In the genomic region with DNA sequence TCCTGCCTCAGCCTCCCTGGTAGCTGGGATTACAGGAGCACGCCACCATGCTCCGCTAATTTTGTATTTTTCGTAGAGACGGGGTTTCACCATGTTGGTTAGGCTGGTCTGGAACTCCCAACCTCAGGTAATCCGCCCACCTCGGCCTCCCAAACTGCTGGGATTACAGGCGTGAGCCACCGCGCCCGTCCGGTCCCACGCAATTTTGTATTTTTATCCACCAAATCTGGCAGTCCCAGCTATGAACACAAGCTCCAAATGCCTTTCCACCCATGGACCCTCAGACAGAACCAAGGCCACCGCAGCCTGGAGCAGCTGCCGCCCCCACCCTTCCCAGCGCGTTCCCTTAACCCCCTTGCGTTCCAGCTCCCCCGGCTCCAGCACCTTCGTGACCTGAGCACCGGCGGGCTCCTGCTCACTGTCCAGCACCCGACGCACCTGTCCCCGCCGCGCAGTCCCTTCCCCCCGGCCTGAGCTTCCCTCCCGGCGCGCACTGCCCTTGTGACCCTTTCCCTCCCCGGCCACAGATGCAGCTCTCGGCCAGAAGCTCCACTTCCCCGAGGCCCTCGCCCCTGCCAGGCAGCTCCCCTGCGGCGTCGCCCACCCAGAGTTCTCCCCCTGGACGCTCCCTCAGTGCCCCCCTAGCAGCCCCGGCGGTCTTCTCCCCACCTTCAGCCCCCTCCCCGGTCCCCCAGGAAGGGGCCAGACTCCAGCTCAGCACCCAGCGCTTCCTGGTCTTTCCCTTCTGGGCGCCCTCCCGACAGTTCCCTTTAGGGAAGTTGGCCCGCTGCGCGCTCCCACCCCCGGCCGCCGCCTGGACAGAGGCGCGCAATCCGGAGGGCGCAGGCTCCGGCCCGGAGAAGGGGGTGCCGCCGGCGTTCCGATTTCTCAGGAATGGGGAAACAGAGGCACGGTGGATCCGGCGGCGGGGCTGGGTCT, we compare ENCODE assay signal across 11 cellular contexts. TPM values are rescaled to one million over a fixed set of nuclear protein-coding genes. Genes with fewer than 3 reads are reported as not detected.
DNase-seq lines count a peak whose midpoint lies in the region; ATAC-seq, FAIRE-seq and TF ChIP-seq lines count a peak whose summit lies in the region.
"Had no signal": no experiment of that assay in that cellular context is flagged by ENCODE, and none has a peak within 500 bp of the region (broad histone marks: within the 10 kb centered on the region; RNA-seq: fewer than 3 reads in every experiment).

No MANE protein-coding gene starts in this region.

- no peaks in the 10 kb centered on the region for H4K20me1 ChIP-seq in K562 (replicated peaks; ENCODE audit: control insufficient read depth, insufficient read depth, low read length)

- H2AFZ ChIP-seq in K562 (ENCODE audit: low read depth, low read length), result no peak overlapping the region

- H3K9me1 ChIP-seq in K562 (ENCODE audit: control insufficient read depth, insufficient read depth, low read length), result no peaks in the 10 kb centered on the region

- TF ChIP-seq POLR2A in K562 (conservative IDR thresholded peaks at IDR 0.05) (no peak), lower leg skin (IDR thresholded peaks at IDR 0.05) (no peak)

- no peaks in the 10 kb centered on the region; the same call in 2 of the 3 replicates for H3K79me2 ChIP-seq in K562 (ENCODE audit: control insufficient read depth, insufficient read depth, low read length)

- H3K9ac ChIP-seq in K562 (ENCODE audit: insufficient read depth in 1 of 2, low read depth in 2 of 2, low read length in 2 of 2), result no peak overlapping the region; a peak in 1 of 4 replicates

- H3K27ac Mint-ChIP-seq in activated CD4-positive, alpha-beta T cell treated with anti-CD3 and anti-CD28 coated beads, Interleukin-2, amount 10 ng/mL, durations not matched to agents 7 days and 5 days, result peak overlapping the region; percentile 78

- peaks cover 29% of the 10 kb centered on the region for H3K4me1 Mint-ChIP-seq in activated CD4-positive, alpha-beta T cell treated with anti-CD3 and anti-CD28 coated beads, Interleukin-2, amount 10 ng/mL, durations not matched to agents 7 days and 5 days

- H3K27me3 ChIP-seq in K562 (ENCODE audit: control insufficient read depth in 2 of 2, insufficient read depth in 2 of 2, low read length in 2 of 2) (peaks cover 28 to 32% of the 10 kb centered on the region in 2 experiments), tibial artery (peaks cover 0 to 50% of the 10 kb centered on the region in 2 donors)

- H3K36me3 ChIP-seq in K562 (ENCODE audit: control insufficient read depth, insufficient read depth, low read length) (no peaks in the 10 kb centered on the region), tibial artery (no peaks in the 10 kb centered on the region)

- peak overlapping the region; percentile 51 for H3K4me3 Mint-ChIP-seq in activated CD4-positive, alpha-beta T cell treated with anti-CD3 and anti-CD28 coated beads, Interleukin-2, amount 10 ng/mL, durations not matched to agents 7 days and 5 days

- no peaks in the 10 kb centered on the region for H3K9me3 ChIP-seq in K562 (replicated peaks; ENCODE audit: control insufficient read depth, insufficient read depth, low read depth, low read length)
- H3K9me3 ChIP-seq in tibial artery, result no peaks in the 10 kb centered on the region

- TF ChIP-seq RAD21 in K562 (CRISPR knock-in tag; conservative IDR thresholded peaks at IDR 0.05 in 1 of 2, IDR thresholded peaks at IDR 0.05 in 1 of 2), result no peak

- H3K27me3 Mint-ChIP-seq in activated CD4-positive, alpha-beta T cell treated with anti-CD3 and anti-CD28 coated beads, Interleukin-2, amount 10 ng/mL, durations not matched to agents 7 days and 5 days, result peaks cover 51% of the 10 kb centered on the region

- intact Hi-C loops in K562 (cut with micrococcal nuclease), result no loop called here
- intact Hi-C loops in lower leg skin (cut with DNase I; ENCODE audit: low total_unique reads), result no loop called here
- intact Hi-C loops in tibial artery (cut with DNase I; ENCODE audit: low total_unique reads), result no loop called here

- CTCF ChIA-PET in activated CD4-positive, alpha-beta T cell treated with anti-CD3 and anti-CD28 coated beads, Interleukin-2, amount 10 ng/mL, durations not matched to agents 7 days and 5 days (lab: Charles Lee), result interaction anchor here (0.6 to 1.0 kb wide), 3 partner anchors 28 to 65 kb away, joined by 3 to 4 read pairs (median 3); no protein-coding TSS in a partner anchor
- CTCF ChIA-PET in K562 (lab: Yijun Ruan, JAX; ENCODE audit: low intra/inter-chr PET ratio), result no interaction called here

- no peak for FAIRE-seq in K562 (lab: Jason Lieb, UNC)

- no peaks in the 10 kb centered on the region for H3K9me3 Mint-ChIP-seq in activated CD4-positive, alpha-beta T cell treated with anti-CD3 and anti-CD28 coated beads, Interleukin-2, amount 10 ng/mL, durations not matched to agents 7 days and 5 days

- peaks cover 2% of the 10 kb centered on the region for H3K36me3 Mint-ChIP-seq in activated CD4-positive, alpha-beta T cell treated with anti-CD3 and anti-CD28 coated beads, Interleukin-2, amount 10 ng/mL, durations not matched to agents 7 days and 5 days (ENCODE audit: low read depth)

- POLR2A ChIA-PET in activated CD4-positive, alpha-beta T cell treated with anti-CD3 and anti-CD28 coated beads, Interleukin-2, amount 10 ng/mL, durations not matched to agents 7 days and 5 days (lab: Charles Lee), result no interaction called here
- POLR2A ChIA-PET in K562 (lab: Yijun Ruan, JAX), result interaction anchor here (0.7 kb wide), 1 partner anchor 12 kb away, joined by 3 read pairs; no protein-coding TSS in a partner anchor

- DNase-seq in activated CD4-positive, alpha-beta T cell treated with anti-CD3 and anti-CD28 coated beads, Interleukin-2, amount 10 ng/mL, durations not matched to agents 7 days and 5 days, result no peak
- DNase-seq in activated CD4-positive, alpha-beta T cell treated with anti-CD3 and anti-CD28 coated beads for 4 hours, result no peak
- DNase-seq in K562 (ENCODE audit: extremely low read depth in 1 of 4, low spot score in 3 of 4) (no peak), lower leg skin (ENCODE audit: low spot score in 2 of 2) (peak in 1 of 2 donors; percentile 86), tibial artery (no peak), NCI-H510A treated with DMSO at 0.1 percent for 48 hours (lab: John Stamatoyannopoulos, UW) (no peak), SW480 (ENCODE audit: low spot score) (no peak)
- DNase-seq: dermis blood vessel endothelial cell; RPMI8226; stimulated activated CD4-positive, alpha-beta T cell treated with anti-CD3 and anti-CD28 coated beads, Interleukin-2, amount 100 ng/mL, for 24 hours had no signal

- in situ Hi-C loops in K562 (cut with MboI), result no loop called here

- ATAC-seq in K562 (no peak), HG02970 (IDR thresholded peaks at IDR 0.05; ENCODE audit: low FRiP score, unreplicated experiment) (no peak)

- H3K4me3 ChIP-seq in K562, result no peak overlapping the region
- H3K4me3 ChIP-seq in lower leg skin (ENCODE audit: low read depth, poor library complexity, severe bottlenecking), result peak overlapping the region; percentile 24
- peak overlapping the region; percentile 34 to 50 for H3K4me3 ChIP-seq in tibial artery

- H3K27ac ChIP-seq in K562 (ENCODE audit: extremely low read depth, low read depth, low read length) (no peak overlapping the region), tibial artery (no peak overlapping the region)

- H3K4me2 ChIP-seq in K562 (ENCODE audit: insufficient read depth, low read length), result no peak overlapping the region

- 25% methylated on average over 14 of the region's 64 CpGs for WGBS in K562 (ENCODE audit: insufficient coverage, low coverage, missing lambda C conversion rate)
- WGBS in lower leg skin, 2 donors, result 35 to 36% methylated on average over 52 to 59 of the region's 64 CpGs

- TF ChIP-seq CTCF in K562 (IDR thresholded peaks at IDR 0.05 in 2 of 3, conservative IDR thresholded peaks at IDR 0.05 in 1 of 3; ENCODE audit: insufficient read depth in 2 of 3, low read depth in 1 of 3, low read length in 3 of 3), result no peak
- no peak for TF ChIP-seq CTCF in lower leg skin (IDR thresholded peaks at IDR 0.05)
- TF ChIP-seq CTCF in tibial artery (IDR thresholded peaks at IDR 0.05), result no peak

- H3K4me1 ChIP-seq in K562 (replicated peaks in 1 of 2; ENCODE audit: control insufficient read depth in 2 of 2, insufficient read depth in 2 of 2, low read length in 2 of 2), result peaks cover 0 to 33% of the 10 kb centered on the region in 2 experiments; a peak in 2 of 5 replicates
- H3K4me1 ChIP-seq in tibial artery, result peaks cover 0 to 29% (median 27%) of the 10 kb centered on the region in 4 donors

- no peak for TF ChIP-seq EP300 in K562 (IDR thresholded peaks at IDR 0.05; ENCODE audit: low read length)

- BruUV-seq in K562 (replicated peaks; lab: Mats Ljungman, UMichigan), result no TSS peak

RNA-seq across cellular contexts. Expression of gene ZBED4, which starts 5.6 kb away (rescaled TPM):
- total RNA-seq in activated CD4-positive, alpha-beta T cell treated with anti-CD3 and anti-CD28 coated beads, Interleukin-2, amount 10 ng/mL, durations not matched to agents 7 days and 5 days, result 10 to 100 TPM; 20.0 to 20.8 TPM
- total RNA-seq in K562 (2011; cell fraction: chromatin; rRNA removed; ENCODE audit: low replicate concordance), result 25.1 and 25.4 TPM in 2 replicates
- 15.5 and 19.3 TPM in 2 replicates for total RNA-seq in K562 (2011; cell fraction: nucleolus; rRNA removed)
- total RNA-seq in K562 (2011; cell fraction: nucleoplasm; rRNA removed), result 18.1 and 18.4 TPM in 2 replicates
- total RNA-seq in K562 (2014; rRNA removed) (8.1 and 11.0 TPM in 2 replicates), K562 (2014; rRNA removed; fragmentation: Illumina TruSeq; extraction: Trizol) (6.3 and 6.9 TPM in 2 replicates), K562 (2015; rRNA removed; fragmentation: Illumina TruSeq; extraction: Trizol) (7.3 and 7.4 TPM in 2 replicates), K562 (2021) (16.0 and 16.8 TPM in 2 replicates), lower leg skin (10 to 100 TPM in 1 of 4 donors, 1 to 10 TPM in 3; 8.6 to 11.6 (median 9.6) TPM)
- polyA plus RNA-seq in K562 (2011; rRNA removed) (3.8 and 4.5 TPM in 2 replicates), K562 (2014; fragmentation: Illumina TruSeq; extraction: Trizol) (12.2 and 13.2 TPM in 2 replicates), K562 (2014; fragmentation: Nextera tagmentation; extraction: Ambion mirVana) (1 to 10 TPM; 1.5 to 1.6 TPM), K562 (2014; rRNA removed) (7.6 and 7.8 TPM in 2 replicates)
- 4.1 and 4.8 TPM in 2 replicates for polyA plus RNA-seq in K562 (2011; cell fraction: cytosol; rRNA removed)
- 6.6 and 7.8 TPM in 2 replicates for polyA plus RNA-seq in K562 (2011; cell fraction: nucleus; rRNA removed)
- polyA plus RNA-seq in K562 (2012), result 9.9 and 10.0 TPM in 2 replicates
- 5.3 and 6.0 TPM in 2 replicates for polyA minus RNA-seq in K562 (2011; rRNA and poly(A)+ RNA removed)
- polyA minus RNA-seq in K562 (2011; cell fraction: cytosol; rRNA and poly(A)+ RNA removed), result 10.0 and 11.0 TPM in 2 replicates
- polyA minus RNA-seq in K562 (2011; cell fraction: nucleus; rRNA and poly(A)+ RNA removed), result 3.5 and 5.0 TPM in 2 replicates

RNA-seq across cellular contexts. Expression of gene BRD1, which starts 20.3 kb away (rescaled TPM):
- total RNA-seq in activated CD4-positive, alpha-beta T cell treated with anti-CD3 and anti-CD28 coated beads, Interleukin-2, amount 10 ng/mL, durations not matched to agents 7 days and 5 days, result 10 to 100 TPM; 46.9 to 49.2 TPM
- total RNA-seq in K562 (2011; cell fraction: chromatin; rRNA removed; ENCODE audit: low replicate concordance), result 34.4 and 58.3 TPM in 2 replicates
- 28.7 and 34.9 TPM in 2 replicates for total RNA-seq in K562 (2011; cell fraction: nucleolus; rRNA removed)
- total RNA-seq in K562 (2011; cell fraction: nucleoplasm; rRNA removed), result 20.9 and 28.2 TPM in 2 replicates
- 10.4 and 12.2 TPM in 2 replicates for total RNA-seq in K562 (2014; rRNA removed)
- 5.3 and 7.4 TPM in 2 replicates for total RNA-seq in K562 (2014; rRNA removed; fragmentation: Illumina TruSeq; extraction: Trizol)
- total RNA-seq in K562 (2015; rRNA removed; fragmentation: Illumina TruSeq; extraction: Trizol), result 7.2 and 7.5 TPM in 2 replicates
- 14.1 and 17.6 TPM in 2 replicates for total RNA-seq in K562 (2021)
- 2.4 and 2.5 TPM in 2 replicates for polyA plus RNA-seq in K562 (2011; rRNA removed)
- polyA plus RNA-seq in K562 (2011; cell fraction: cytosol; rRNA removed), result 1.9 and 2.0 TPM in 2 replicates
- 11.7 and 17.8 TPM in 2 replicates for polyA plus RNA-seq in K562 (2011; cell fraction: nucleus; rRNA removed)
- 8.5 and 10.4 TPM in 2 replicates for polyA plus RNA-seq in K562 (2012)
- 5.5 and 8.7 TPM in 2 replicates for polyA plus RNA-seq in K562 (2014; fragmentation: Illumina TruSeq; extraction: Trizol)
- under 1 TPM; 0.42 to 0.63 TPM for polyA plus RNA-seq in K562 (2014; fragmentation: Nextera tagmentation; extraction: Ambion mirVana)
- polyA plus RNA-seq in K562 (2014; rRNA removed), result 8.4 and 9.9 TPM in 2 replicates
- polyA minus RNA-seq in K562 (2011; rRNA and poly(A)+ RNA removed), result 3.2 and 4.2 TPM in 2 replicates
- 5.6 and 8.6 TPM in 2 replicates for polyA minus RNA-seq in K562 (2011; cell fraction: cytosol; rRNA and poly(A)+ RNA removed)
- 10.8 and 11.2 TPM in 2 replicates for polyA minus RNA-seq in K562 (2011; cell fraction: nucleus; rRNA and poly(A)+ RNA removed)
- total RNA-seq in lower leg skin, result 100 to 1,000 TPM in 2 of 4 donors, 10 to 100 TPM in 2; 64.8 to 104 (median 89.8) TPM
